ENCODE assay signal across 17 cellular contexts in the genomic region with DNA sequence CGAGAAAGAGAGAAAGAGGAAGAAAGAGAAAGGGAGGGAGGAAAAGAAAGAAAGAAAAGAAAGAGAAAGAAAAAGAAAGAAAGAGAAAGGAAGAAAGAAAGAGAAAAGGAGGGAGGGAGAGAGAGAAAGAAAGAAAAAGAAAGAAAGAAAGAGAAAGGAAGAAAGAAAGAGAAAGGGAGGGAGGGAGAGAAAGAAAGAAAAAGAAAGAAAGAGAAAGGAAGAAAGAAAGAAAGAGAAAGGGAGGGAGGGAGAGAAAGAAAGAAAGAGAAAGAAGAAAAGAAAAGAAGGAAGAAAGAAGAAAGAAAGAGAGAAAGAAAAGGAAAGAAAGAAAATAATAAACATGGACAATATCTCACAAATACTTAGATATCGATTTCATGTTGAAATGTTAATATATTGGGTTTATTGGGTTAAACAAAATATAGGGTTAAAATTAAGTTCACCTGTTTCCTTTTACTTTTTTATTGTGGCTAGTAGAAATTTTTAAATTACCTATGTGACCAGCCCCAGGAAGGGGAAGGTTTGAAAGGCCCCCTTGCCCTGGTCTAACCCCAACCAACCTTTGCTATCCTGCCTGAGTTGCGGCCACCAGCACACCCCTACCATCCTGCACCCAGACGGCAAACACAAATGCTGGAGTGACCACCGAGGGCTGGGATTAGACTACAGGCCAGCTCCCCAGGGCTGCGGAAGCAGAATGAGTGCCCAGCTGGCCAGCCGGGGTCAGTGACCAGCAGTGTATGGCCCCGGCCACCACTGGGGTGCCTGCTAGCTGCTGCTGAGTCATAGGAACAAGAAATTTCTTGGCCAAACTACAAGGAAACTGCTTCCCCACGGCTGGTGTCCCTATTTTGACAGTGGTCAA.
A peak's percentile ranks its signal among the peaks of the same experiment; 100 is the strongest.
DNase-seq lines count a peak whose midpoint lies in the region; ATAC-seq lines count a peak whose summit lies in the region.
"Had no signal": no experiment of that assay in that cellular context is flagged by ENCODE, and none has a peak within 500 bp of the region (broad histone marks: within the 10 kb centered on the region; RNA-seq: fewer than 3 reads in every experiment).

No MANE protein-coding gene starts in this region.

- no peak overlapping the region for H3K27ac ChIP-seq in right cardiac atrium (ENCODE audit: low read length)
- H3K27ac ChIP-seq: C4-2B, RWPE1 had no signal

- H3K4me1 ChIP-seq in right cardiac atrium (ENCODE audit: control insufficient read depth, insufficient read depth, low read length) = peaks cover 4% of the 10 kb centered on the region
- H3K4me1 ChIP-seq: HAP-1 had no signal

- ATAC-seq in right cardiac atrium (peak; percentile 52 to 90), HG02623 (IDR thresholded peaks at IDR 0.05; ENCODE audit: unreplicated experiment) (no peak)
- ATAC-seq: stimulated activated naive CD8-positive, alpha-beta T cell treated with anti-CD3 and anti-CD28 coated beads, Interleukin-15, amount 100 ng/mL, for 72 hours had no signal

- no peaks in the 10 kb centered on the region for H3K9me3 ChIP-seq in right cardiac atrium (ENCODE audit: control insufficient read depth, low read length)
- H3K9me3 ChIP-seq: HAP-1 had no signal

- H3K4me3 ChIP-seq in right cardiac atrium (ENCODE audit: low read length) = no peak overlapping the region
- H3K4me3 ChIP-seq: HAP-1 had no signal

- intact Hi-C loops in right cardiac atrium (cut with DNase I) (no loop called here), posterior vena cava (cut with DNase I) (no loop called here)

- H3K27me3 ChIP-seq in right cardiac atrium (ENCODE audit: control insufficient read depth, insufficient read depth) = no peaks in the 10 kb centered on the region

- WGBS in right cardiac atrium = 53% methylated on average over 9 of the region's 9 CpGs

- peak; percentile 28 for DNase-seq in ELR (ENCODE audit: low read depth)
- DNase-seq in RPMI7951 (ENCODE audit: low read depth) = peak; percentile 97
- peak in 2 of 3 donors; percentile 40 to 59 for DNase-seq in right cardiac atrium
- peak; percentile 82 for DNase-seq in posterior vena cava (ENCODE audit: low spot score)
- DNase-seq in effector CD8-positive, alpha-beta T cell (lab: John Stamatoyannopoulos, UW) = no peak
- DNase-seq in NCI-H146 treated with DMSO at 0.1 percent for 48 hours (lab: John Stamatoyannopoulos, UW; ENCODE audit: unreplicated experiment) = no peak
- no peak for DNase-seq in G401 (ENCODE audit: low spot score)
- DNase-seq: activated naive CD4-positive, alpha-beta T cell treated with Interleukin-2 at 50 U/mL for 16 hours; GDM1; NCI-H1092 treated with DMSO at 0.1 percent for 48 hours; NCI-H524; stimulated activated naive CD8-positive, alpha-beta T cell treated with anti-CD3 and anti-CD28 coated beads, Interleukin-15, amount 100 ng/mL, for 72 hours; T1000 had no signal

- in situ Hi-C loops in G401 (cut with HindIII; ENCODE audit: low sequenced_read_pairs) = no loop called here

Comparison
In these comparisons a context has a peak if more than half of its experiments do, and no peak if none do; other contexts are left out.
1. DNase-seq: peak in ELR (single experiment), RPMI7951 (single experiment), right cardiac atrium (2 of 3) and posterior vena cava (single experiment); none in effector CD8-positive, alpha-beta T cell (single experiment), NCI-H146 treated with DMSO at 0.1 percent for 48 hours (single experiment) and G401 (single experiment).